Comparison of ENCODE assay signal across 10 cellular contexts in genomic region chr1:206797534-206798383, GRCh38. TPM values are rescaled to one million over a fixed set of nuclear protein-coding genes. Genes with fewer than 3 reads are reported as not detected.
DNase-seq lines count a peak whose midpoint lies in the region; ATAC-seq and TF ChIP-seq lines count a peak whose summit lies in the region.
"Had no signal": no experiment of that assay in that cellular context is flagged by ENCODE, and none has a peak within 500 bp of the region (broad histone marks: within the 10 kb centered on the region; RNA-seq: fewer than 3 reads in every experiment).

No MANE protein-coding gene starts in this region.

- H3K36me3 ChIP-seq in ACC112 (ENCODE audit: insufficient read depth, low read length) (no peaks in the 10 kb centered on the region), hepatocyte (replicated peaks; ENCODE audit: insufficient read depth, low read depth) (no peaks in the 10 kb centered on the region), gastrocnemius medialis (no peaks in the 10 kb centered on the region)

- no peak for ATAC-seq in gastrocnemius medialis
- ATAC-seq in HG03135 (IDR thresholded peaks at IDR 0.05; ENCODE audit: unreplicated experiment), result no peak

- H3K4me1 ChIP-seq in ACC112 (ENCODE audit: control insufficient read depth, insufficient read depth, low read length, unreplicated experiment) (no peaks in the 10 kb centered on the region), hepatocyte (ENCODE audit: insufficient read depth) (no peaks in the 10 kb centered on the region), gastrocnemius medialis (no peaks in the 10 kb centered on the region)

- intact Hi-C loops in gastrocnemius medialis (cut with DNase I; ENCODE audit: low total_unique reads), result no loop called here

- TF ChIP-seq CTCF in GM12872 (IDR thresholded peaks at IDR 0.05; ENCODE audit: insufficient read depth, low read depth, low read length) (peak; percentile 86), hepatocyte (IDR thresholded peaks at IDR 0.05; ENCODE audit: poor library complexity) (peak; percentile 34), gastrocnemius medialis (IDR thresholded peaks at IDR 0.05 in 4 of 5, conservative IDR thresholded peaks at IDR 0.05 in 1 of 5) (no peak)

- no peaks in the 10 kb centered on the region for H4K20me1 ChIP-seq in hepatocyte (ENCODE audit: insufficient read depth, poor library complexity, severe bottlenecking)

- no peaks in the 10 kb centered on the region for H3K79me2 ChIP-seq in ACC112 (ENCODE audit: control insufficient read depth, insufficient read depth, low read length, unreplicated experiment)
- no peaks in the 10 kb centered on the region for H3K79me2 ChIP-seq in hepatocyte

- in situ Hi-C loops in gastrocnemius medialis (cut with MboI; ENCODE audit: low sequenced_read_pairs in 4 of 4), result no loop called here

- WGBS in hepatocyte (ENCODE audit: low lambda C conversion rate, missing lambda C conversion rate), result 54% methylated on average over 8 of the region's 8 CpGs

- peak; percentile 69 for DNase-seq in RPMI8226
- DNase-seq in hepatocyte (ENCODE audit: low spot score), result peak; percentile 34
- DNase-seq in midbrain (lab: John Stamatoyannopoulos, UW), result no peak
- no peak for DNase-seq in gastrocnemius medialis
- no peak for DNase-seq in NCI-H1436 treated with DMSO at 0.1 percent for 48 hours (lab: John Stamatoyannopoulos, UW)

- H3K27me3 ChIP-seq in ACC112 (ENCODE audit: insufficient read depth, low read length) (0 out of 2 replicates have a peak, but pooled peaks cover 9% of the 10 kb centered on the region), hepatocyte (no peaks in the 10 kb centered on the region), gastrocnemius medialis (no peaks in the 10 kb centered on the region)

- no peak overlapping the region for H2AFZ ChIP-seq in ACC112 (ENCODE audit: low read length, unreplicated experiment)
- no peak overlapping the region for H2AFZ ChIP-seq in hepatocyte

- H3K27ac ChIP-seq in ACC112 (ENCODE audit: low read depth, low read length) (peak overlapping the region; percentile 9; the same call in 1 of the 2 replicates), hepatocyte (peak overlapping the region; percentile 35), gastrocnemius medialis (no peak overlapping the region)

- no peak for TF ChIP-seq POLR2A in gastrocnemius medialis (IDR thresholded peaks at IDR 0.05)

- H3K9me2 ChIP-seq in hepatocyte (replicated peaks; ENCODE audit: insufficient read depth), result no peaks in the 10 kb centered on the region

- H3K4me2 ChIP-seq in hepatocyte, result no peak overlapping the region

- H3K4me3 ChIP-seq in ACC112 (ENCODE audit: low read depth, low read length) (no peak overlapping the region), hepatocyte (no peak overlapping the region), gastrocnemius medialis (no peak overlapping the region)

- H3K9me3 ChIP-seq in hepatocyte (ENCODE audit: low read depth), result no peaks in the 10 kb centered on the region
- H3K9me3 ChIP-seq in gastrocnemius medialis, result no peaks in the 10 kb centered on the region

RNA-seq across cellular contexts. Expression of gene IL10, which starts 25.5 kb away (rescaled TPM):
- total RNA-seq in hepatocyte (not detected in 2 replicates), gastrocnemius medialis (under 1 TPM; 0.26 to 0.61 (median 0.34) TPM)
- 0.49 and 0.50 TPM in 2 replicates for polyA plus RNA-seq in hepatocyte
- total RNA-seq: mesothelial cell of epicardium, temporal lobe had no signal

RNA-seq across cellular contexts. Expression of gene IL19, which starts 27.2 kb away (rescaled TPM):
- total RNA-seq in hepatocyte, result 0.28 and 0.37 TPM in 2 replicates
- polyA plus RNA-seq in hepatocyte, result not detected in 2 replicates
- total RNA-seq in gastrocnemius medialis, result not detected
- total RNA-seq: mesothelial cell of epicardium, temporal lobe had no signal

Comparison
In these comparisons a context has a peak if more than half of its experiments do, and no peak if none do; other contexts are left out.
1. H3K27ac ChIP-seq: peak in ACC112 (single experiment) and hepatocyte (single experiment); none in gastrocnemius medialis (0 of 4).
2. CTCF ChIP-seq: peak in GM12872 (single experiment) and hepatocyte (single experiment); none in gastrocnemius medialis (0 of 5).
3. DNase-seq: peak in RPMI8226 (single experiment) and hepatocyte (single experiment); none in midbrain (single experiment), gastrocnemius medialis (0 of 2) and NCI-H1436 treated with DMSO at 0.1 percent for 48 hours (single experiment).